23 cellular contexts compared by ENCODE assay signal in genomic region chr1:3993606-3994375, GRCh38.
"Had no signal": no experiment of that assay in that cellular context is flagged by ENCODE, and none has a peak within 500 bp of the region (broad histone marks: within the 10 kb centered on the region; RNA-seq: fewer than 3 reads in every experiment).

No MANE protein-coding gene starts in this region.

- H3K27ac Mint-ChIP-seq: immature natural killer cell; natural killer cell treated with Interleukin-12 subunit alpha and Interleukin-12 subunit beta and Interleukin-15 and Interleukin-18, amount 100 ng/mL, for 72 hours; neural progenitor cell; stimulated activated memory B cell treated with anti-CD40 and anti-IgM and Interleukin-4, amounts not matched to agents 10 μg/mL and 1 μg/mL and 100 μg/mL, for 72 hours; stimulated activated naive CD8-positive, alpha-beta T cell treated with anti-CD3 and anti-CD28 coated beads, Interleukin-15, Interleukin-2, amounts not matched to agents 100 ng/mL and 50 ng/mL, for 24 hours had no signal

- ATAC-seq: gastroesophageal sphincter; left cardiac atrium; natural killer cell treated with Interleukin-12 subunit alpha and Interleukin-12 subunit beta and Interleukin-15 and Interleukin-18, amount 100 ng/mL, for 72 hours; pancreas; right lobe of liver; stimulated activated memory B cell treated with anti-CD40 and anti-IgM and Interleukin-4, amounts not matched to agents 10 μg/mL and 1 μg/mL and 100 μg/mL, for 72 hours had no signal

- H3K9me3 ChIP-seq: esophagus squamous epithelium, pancreas, prostate gland, right lobe of liver, thoracic aorta, transverse colon had no signal

- H3K4me3 Mint-ChIP-seq: immature natural killer cell; natural killer cell treated with Interleukin-12 subunit alpha and Interleukin-12 subunit beta and Interleukin-15 and Interleukin-18, amount 100 ng/mL, for 72 hours; neural progenitor cell; stimulated activated memory B cell treated with anti-CD40 and anti-IgM and Interleukin-4, amounts not matched to agents 10 μg/mL and 1 μg/mL and 100 μg/mL, for 72 hours; stimulated activated naive CD8-positive, alpha-beta T cell treated with anti-CD3 and anti-CD28 coated beads, Interleukin-15, Interleukin-2, amounts not matched to agents 100 ng/mL and 50 ng/mL, for 24 hours had no signal

- H3K4me3 ChIP-seq: esophagus squamous epithelium, gastroesophageal sphincter, left ventricle myocardium inferior, lung, neural progenitor cell, pancreas, prostate gland, right lobe of liver, thoracic aorta, transverse colon had no signal

- H3K4me2 ChIP-seq: neural progenitor cell had no signal

- H2AFZ ChIP-seq: neural progenitor cell had no signal

- H3K4me1 Mint-ChIP-seq: immature natural killer cell; stimulated activated memory B cell treated with anti-CD40 and anti-IgM and Interleukin-4, amounts not matched to agents 10 μg/mL and 1 μg/mL and 100 μg/mL, for 72 hours had no signal

- H3K36me3 ChIP-seq: esophagus squamous epithelium, gastroesophageal sphincter, left ventricle myocardium inferior, neural progenitor cell, pancreas, prostate gland, right lobe of liver, thoracic aorta, transverse colon had no signal

- H3K9ac ChIP-seq: neural progenitor cell had no signal

- H3K27ac ChIP-seq: esophagus squamous epithelium, gastroesophageal sphincter, left ventricle myocardium inferior, neural progenitor cell, pancreas, prostate gland, right lobe of liver, thoracic aorta, transverse colon had no signal

- H3K9me3 Mint-ChIP-seq: immature natural killer cell had no signal

- H3K4me1 ChIP-seq: esophagus squamous epithelium, gastroesophageal sphincter, left ventricle myocardium inferior, neural progenitor cell, pancreas, prostate gland, right lobe of liver, transverse colon had no signal

- DNase-seq: dermis blood vessel endothelial cell; esophagus squamous epithelium; foreskin fibroblast; immature natural killer cell; left cardiac atrium; left ventricle myocardium inferior; mesenchymal stem cell; midbrain; occipital lobe; pancreas; right lobe of liver; stimulated activated CD4-positive, alpha-beta T cell treated with anti-CD3 and anti-CD28 coated beads, Interleukin-15, amount 100 ng/mL, for 24 hours; stimulated activated CD4-positive, alpha-beta T cell treated with anti-CD3 and anti-CD28 coated beads, Interleukin-1b, Interleukin-23, amount 100 ng/mL, for 48 hours; stimulated activated CD4-positive, alpha-beta T cell treated with anti-CD3 and anti-CD28 coated beads, Interleukin-4, amount 100 ng/mL, for 24 hours; transverse colon had no signal

- H3K27me3 ChIP-seq: neural progenitor cell, right lobe of liver, transverse colon had no signal
